ENCODE assay signal across 20 cellular contexts in the genomic region with DNA sequence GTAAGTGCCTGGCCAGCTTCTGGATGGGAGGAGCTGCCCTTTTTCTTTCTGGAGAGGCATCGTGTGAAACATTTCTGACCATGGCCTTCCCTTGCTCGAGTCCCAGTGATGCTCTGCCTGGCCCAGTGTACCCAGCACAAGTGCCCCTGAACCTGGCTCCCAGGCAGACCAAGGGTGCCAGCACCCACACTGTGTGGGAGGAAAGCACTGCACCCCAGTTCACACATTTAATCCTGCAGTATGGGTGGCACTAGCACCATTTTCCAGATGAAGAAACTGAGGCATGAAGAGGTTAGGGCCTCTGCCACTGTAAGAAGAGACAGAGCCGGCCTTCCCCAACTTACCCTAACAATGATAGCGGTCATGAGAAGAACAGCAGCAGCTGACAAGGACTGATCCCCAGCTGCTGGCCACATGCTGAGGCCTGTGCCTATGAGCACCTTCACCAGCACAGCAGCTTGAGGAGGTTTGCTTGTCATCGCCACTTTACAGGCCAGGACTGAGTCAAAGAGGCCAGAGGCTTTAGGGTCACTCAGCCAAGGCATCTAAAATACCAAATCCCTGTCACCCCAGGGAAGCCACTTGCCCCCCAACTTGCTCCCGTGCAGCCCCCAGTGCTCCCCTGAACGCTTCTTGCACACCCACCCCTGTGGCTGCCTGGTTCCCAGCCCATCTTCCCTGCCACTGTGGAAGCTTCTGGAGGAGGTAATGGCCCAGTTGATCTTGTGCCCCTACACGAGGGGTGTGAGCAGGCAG. TPM values are rescaled to one million over a fixed set of nuclear protein-coding genes. Genes with fewer than 3 reads are reported as not detected.
"Had no signal": no experiment of that assay in that cellular context is flagged by ENCODE, and none has a peak within 500 bp of the region (broad histone marks: within the 10 kb centered on the region; RNA-seq: fewer than 3 reads in every experiment).

No MANE protein-coding gene starts in this region.

- DNase-seq: activated CD4-positive, alpha-beta memory T cell treated with anti-CD3 and anti-CD28 coated beads for 36 hours; activated CD8-positive, alpha-beta memory T cell treated with anti-CD3 and anti-CD28 coated beads, Interleukin-2, amount 10 ng/mL, durations not matched to agents 7 days and 5 days; activated naive CD4-positive, alpha-beta T cell treated with Interleukin-2 at 50 U/mL for 16 hours; activated T-cell treated with anti-CD3 and anti-CD28 coated beads, Interleukin-2, amount 50 U/mL, for 1 hour; brain microvascular endothelial cell; cerebellar nuclear complex; effector memory CD4-positive, alpha-beta T cell; esophagus squamous epithelium; right lobe of liver; small intestine; stimulated activated CD4-positive, alpha-beta T cell treated with anti-CD3 and anti-CD28 coated beads, Interleukin-4, amount 100 ng/mL, for 1 hour; upper lobe of right lung had no signal

- H3K27ac ChIP-seq: brain microvascular endothelial cell, esophagus squamous epithelium, psoas muscle, right lobe of liver, testis, upper lobe of right lung had no signal

- H3K4me3 ChIP-seq: esophagus squamous epithelium, psoas muscle, right lobe of liver, testis, upper lobe of right lung had no signal

RNA-seq across cellular contexts. Expression of a gene that starts 15.0 kb away (rescaled TPM):
- total RNA-seq: activated CD4-positive, alpha-beta memory T cell treated with anti-CD3 and anti-CD28 coated beads for 36 hours; activated CD8-positive, alpha-beta memory T cell treated with anti-CD3 and anti-CD28 coated beads, Interleukin-2, amount 10 ng/mL, durations not matched to agents 7 days and 5 days; activated T-helper 2 cell treated with anti-CD3 and anti-CD28 coated beads, Interferon-gamma antibody, Interleukin-2, Interleukin-4, amounts not matched to agents 10 μg/mL and 5 μg/mL and 100 μg/mL, durations not matched to agents 14 hours and 24 hours and 36 hours; endothelial cell of umbilical vein; esophagus squamous epithelium; fibroblast of villous mesenchyme; glomerular endothelial cell; lower leg skin; osteocyte; psoas muscle; right lobe of liver; upper lobe of right lung had no signal
